In genomic region chr3:184135149-184135910, GRCh38 we compare ENCODE assay signal across 1 cellular context.
TF ChIP-seq lines count a peak whose summit lies in the region.

EIF2B5 (plus strand) TSS chr3:184135358; CDS start chr3:184135386, 28 bp downstream.

TF ChIP-seq in K562, 482 proteins besides CTCF, POLR2A, EP300 and RAD21 (continued from another document and continues in another):
- TF ChIP-seq RERE (CRISPR knock-in tag; IDR thresholded peaks at IDR 0.05; ENCODE audit: borderline replicate concordance), result no peak
- no peak for TF ChIP-seq RNF219 (CRISPR knock-in tag; IDR thresholded peaks at IDR 0.05)
- 0 out of 2 replicates have a peak, but pooled peaks have one; percentile 60 for TF ChIP-seq OTX1 (CRISPR knock-in tag; IDR thresholded peaks at IDR 0.05)
- TF ChIP-seq SMARCB1 (IDR thresholded peaks at IDR 0.05; ENCODE audit: insufficient read length, low read depth), result no peak
- TF ChIP-seq GATAD2B (IDR thresholded peaks at IDR 0.05; ENCODE audit: borderline replicate concordance), result peak; percentile 86
- peak; percentile 95 for TF ChIP-seq ZSCAN29 (IDR thresholded peaks at IDR 0.05)
- TF ChIP-seq CBX2 (IDR thresholded peaks at IDR 0.05; ENCODE audit: insufficient read depth, low read length, poor library complexity, severe bottlenecking), result no peak
- TF ChIP-seq FOXJ3 (CRISPR knock-in tag; IDR thresholded peaks at IDR 0.05), result no peak
- TF ChIP-seq ZNF764 (CRISPR knock-in tag; IDR thresholded peaks at IDR 0.05; ENCODE audit: low read depth), result no peak
- no peak for TF ChIP-seq DLX4 (CRISPR knock-in tag; IDR thresholded peaks at IDR 0.05)
- no peak for TF ChIP-seq ZNF121 (CRISPR knock-in tag; conservative IDR thresholded peaks at IDR 0.05)
- no peak for TF ChIP-seq FOXA1 (IDR thresholded peaks at IDR 0.05; ENCODE audit: borderline replicate concordance)
- no peak for TF ChIP-seq NR1H2 (CRISPR knock-in tag; IDR thresholded peaks at IDR 0.05)
- no peak for TF ChIP-seq BMI1 (IDR thresholded peaks at IDR 0.05; ENCODE audit: low read length)
- no peak for TF ChIP-seq SRSF1 (IDR thresholded peaks at IDR 0.05; ENCODE audit: low read depth, low read length)
- TF ChIP-seq TAF15 (IDR thresholded peaks at IDR 0.05; ENCODE audit: low read depth, low read length), result no peak
- TF ChIP-seq MEF2A (IDR thresholded peaks at IDR 0.05; ENCODE audit: control insufficient read depth, low read depth, low read length), result peak; percentile 44; the same call in 1 of the 2 replicates
- no peak for TF ChIP-seq ZNF253 (CRISPR knock-in tag; conservative IDR thresholded peaks at IDR 0.05)
- no peak for TF ChIP-seq HSF4 (CRISPR knock-in tag; IDR thresholded peaks at IDR 0.05; ENCODE audit: borderline replicate concordance)
- no peak for TF ChIP-seq DPF2 (IDR thresholded peaks at IDR 0.05)
- TF ChIP-seq IRF9 (tag; IDR thresholded peaks at IDR 0.05), result no peak
- no peak for TF ChIP-seq MTA2 (IDR thresholded peaks at IDR 0.05; ENCODE audit: low read depth)
- TF ChIP-seq ZNF830 (CRISPR knock-in tag; IDR thresholded peaks at IDR 0.05), result 0 out of 2 replicates have a peak, but pooled peaks have one; percentile 18
- TF ChIP-seq POU5F1 (IDR thresholded peaks at IDR 0.05; ENCODE audit: borderline replicate concordance, low read depth, low read length, partially characterized antibody), result peak; percentile 100
- no peak for TF ChIP-seq HMGN3 (IDR thresholded peaks at IDR 0.05; ENCODE audit: borderline replicate concordance, extremely low read depth, insufficient read length, low read depth, low read length)
- no peak for TF ChIP-seq REST (CRISPR knock-in tag; IDR thresholded peaks at IDR 0.05; ENCODE audit: low read depth)
- TF ChIP-seq ZNF354B (CRISPR knock-in tag; IDR thresholded peaks at IDR 0.05), result no peak
- no peak for TF ChIP-seq RHOXF2B (CRISPR knock-in tag; conservative IDR thresholded peaks at IDR 0.05)
- TF ChIP-seq WHSC1 (IDR thresholded peaks at IDR 0.05; ENCODE audit: low read length), result no peak
- TF ChIP-seq GATA2 (CRISPR knock-in tag; IDR thresholded peaks at IDR 0.05), result no peak
- no peak for TF ChIP-seq HDAC8 (tag; IDR thresholded peaks at IDR 0.05)
- no peak for TF ChIP-seq DNMT1 (IDR thresholded peaks at IDR 0.05)
- 0 out of 2 replicates have a peak, but pooled peaks have one; percentile 10 for TF ChIP-seq SMC3 (conservative IDR thresholded peaks at IDR 0.05; ENCODE audit: insufficient read depth, low read depth, low read length)
- TF ChIP-seq ZNF174 (CRISPR knock-in tag; IDR thresholded peaks at IDR 0.05), result no peak
- TF ChIP-seq CREBBP (IDR thresholded peaks at IDR 0.05; ENCODE audit: low read depth, low read length), result no peak
- TF ChIP-seq MAFG (tag; conservative IDR thresholded peaks at IDR 0.05), result no peak
- TF ChIP-seq COPS2 (conservative IDR thresholded peaks at IDR 0.05), result no peak
- TF ChIP-seq HNRNPK (IDR thresholded peaks at IDR 0.05; ENCODE audit: low read depth, low read length, poor library complexity, severe bottlenecking), result no peak
- no peak for TF ChIP-seq ZNF280B (CRISPR knock-in tag; IDR thresholded peaks at IDR 0.05)
- peak in 1 of 2 experiments; percentile 74; a peak in 1 of 4 replicates for TF ChIP-seq KDM4B (IDR thresholded peaks at IDR 0.05; ENCODE audit: borderline replicate concordance in 2 of 2, low read depth in 1 of 2)
- TF ChIP-seq TAL1 (IDR thresholded peaks at IDR 0.05), result no peak
- no peak for TF ChIP-seq MCM3 (IDR thresholded peaks at IDR 0.05)
- TF ChIP-seq EWSR1 (IDR thresholded peaks at IDR 0.05; ENCODE audit: borderline replicate concordance, low read depth, partially characterized antibody), result no peak
- no peak for TF ChIP-seq MITF (IDR thresholded peaks at IDR 0.05)
- no peak for TF ChIP-seq ZNF444 (CRISPR knock-in tag; IDR thresholded peaks at IDR 0.05)
- TF ChIP-seq HOMEZ (CRISPR knock-in tag; IDR thresholded peaks at IDR 0.05), result no peak
- no peak for TF ChIP-seq MLX (CRISPR knock-in tag; conservative IDR thresholded peaks at IDR 0.05)
- peak; percentile 85 for TF ChIP-seq KDM5B (IDR thresholded peaks at IDR 0.05; ENCODE audit: insufficient replicate concordance, low read depth, low read length)
- peak; percentile 85 for TF ChIP-seq TFAP4 (CRISPR knock-in tag; IDR thresholded peaks at IDR 0.05; ENCODE audit: borderline replicate concordance)
- TF ChIP-seq MAFF (IDR thresholded peaks at IDR 0.05; ENCODE audit: low read length), result no peak
